ENCODE assay signal across 12 cellular contexts in genomic region chr13:98026457-98026857, GRCh38.
A peak's percentile ranks its signal among the peaks of the same experiment; 100 is the strongest.
DNase-seq lines count a peak whose midpoint lies in the region; ATAC-seq and TF ChIP-seq lines count a peak whose summit lies in the region.
"Had no signal": no experiment of that assay in that cellular context is flagged by ENCODE, and none has a peak within 500 bp of the region (broad histone marks: within the 10 kb centered on the region; RNA-seq: fewer than 3 reads in every experiment).

No MANE protein-coding gene starts in this region.

- H3K4me3 Mint-ChIP-seq in endodermal cell, result no peak overlapping the region
- H3K4me3 Mint-ChIP-seq: activated CD4-positive, alpha-beta memory T cell treated with anti-CD3 and anti-CD28 coated beads, Interleukin-2, amount 10 ng/mL, durations not matched to agents 7 days and 5 days; stimulated activated naive CD8-positive, alpha-beta T cell treated with anti-CD3 and anti-CD28 coated beads, Interleukin-15, amount 100 ng/mL, for 72 hours had no signal

- H3K36me3 ChIP-seq in DND-41 (ENCODE audit: insufficient read depth, low read length), result peaks cover 28% of the 10 kb centered on the region
- H3K36me3 ChIP-seq in endodermal cell (ENCODE audit: control insufficient read depth, insufficient read depth, low read length), result peaks cover 27% of the 10 kb centered on the region

- H3K27ac ChIP-seq in DND-41 (ENCODE audit: low read length), result no peak overlapping the region
- H3K27ac ChIP-seq in endodermal cell (ENCODE audit: low read depth, low read length), result no peak overlapping the region
- H3K27ac ChIP-seq: brain microvascular endothelial cell had no signal

- H3K27me3 ChIP-seq in DND-41 (ENCODE audit: insufficient read depth, low read length, poor library complexity), result no peaks in the 10 kb centered on the region
- H3K27me3 ChIP-seq in endodermal cell (ENCODE audit: control insufficient read depth, insufficient read depth, low read length, poor library complexity, severe bottlenecking), result no peaks in the 10 kb centered on the region
- H3K27me3 ChIP-seq: brain microvascular endothelial cell had no signal

- H3K9ac ChIP-seq in DND-41 (ENCODE audit: low read depth, low read length) (no peak overlapping the region), endodermal cell (ENCODE audit: extremely low read depth, low read length, poor library complexity, severe bottlenecking) (no peak overlapping the region)

- no peaks in the 10 kb centered on the region for H3K4me1 ChIP-seq in DND-41 (ENCODE audit: insufficient read depth, low read length)
- peaks cover 2% of the 10 kb centered on the region for H3K4me1 ChIP-seq in endodermal cell (ENCODE audit: control insufficient read depth, insufficient read depth, low read length)

- H4K20me1 ChIP-seq in DND-41 (ENCODE audit: insufficient read depth, low read length), result no peaks in the 10 kb centered on the region

- WGBS in endodermal cell (ENCODE audit: insufficient coverage in 1 of 2, insufficient read length in 1 of 2), 2 experiments, result 89% methylated on average over 3 of the region's 3 CpGs; no CpG with 5 or more reads in 1 of the 2 experiments

- no peak overlapping the region for H2AFZ ChIP-seq in DND-41 (ENCODE audit: low read depth, low read length)

- H3K4me1 Mint-ChIP-seq in endodermal cell, result peaks cover 29% of the 10 kb centered on the region
- H3K4me1 Mint-ChIP-seq: activated CD4-positive, alpha-beta memory T cell treated with anti-CD3 and anti-CD28 coated beads, Interleukin-2, amount 10 ng/mL, durations not matched to agents 7 days and 5 days; stimulated activated naive CD8-positive, alpha-beta T cell treated with anti-CD3 and anti-CD28 coated beads, Interleukin-15, amount 100 ng/mL, for 72 hours had no signal

- no peaks in the 10 kb centered on the region for H3K27me3 Mint-ChIP-seq in endodermal cell (ENCODE audit: insufficient read depth)
- H3K27me3 Mint-ChIP-seq: stimulated activated naive CD8-positive, alpha-beta T cell treated with anti-CD3 and anti-CD28 coated beads, Interleukin-15, amount 100 ng/mL, for 72 hours had no signal

- no peak overlapping the region for H3K27ac Mint-ChIP-seq in endodermal cell
- H3K27ac Mint-ChIP-seq: activated CD4-positive, alpha-beta memory T cell treated with anti-CD3 and anti-CD28 coated beads, Interleukin-2, amount 10 ng/mL, durations not matched to agents 7 days and 5 days; stimulated activated naive CD8-positive, alpha-beta T cell treated with anti-CD3 and anti-CD28 coated beads, Interleukin-15, amount 100 ng/mL, for 72 hours had no signal

- ATAC-seq in DND-41 (ENCODE audit: insufficient read depth, low read depth) (peak; percentile 21; the same call in 1 of the 3 replicates), HG02678 (IDR thresholded peaks at IDR 0.05; ENCODE audit: unreplicated experiment) (no peak), GM18517 (IDR thresholded peaks at IDR 0.05; ENCODE audit: unreplicated experiment) (no peak), GM19467 (IDR thresholded peaks at IDR 0.05; ENCODE audit: unreplicated experiment) (no peak)
- ATAC-seq: stimulated activated naive CD8-positive, alpha-beta T cell treated with anti-CD3 and anti-CD28 coated beads, Interleukin-15, amount 100 ng/mL, for 72 hours had no signal

- peaks cover 20% of the 10 kb centered on the region for H3K36me3 Mint-ChIP-seq in endodermal cell (ENCODE audit: low read depth)

- no peak for TF ChIP-seq CTCF in DND-41 (IDR thresholded peaks at IDR 0.05; ENCODE audit: borderline replicate concordance, extremely low read depth, low read length, poor library complexity, severe bottlenecking)
- no peak for TF ChIP-seq CTCF in endodermal cell (conservative IDR thresholded peaks at IDR 0.05)

- H3K9me3 ChIP-seq in DND-41 (ENCODE audit: insufficient read depth, low read length, severe bottlenecking) (no peaks in the 10 kb centered on the region), endodermal cell (ENCODE audit: control insufficient read depth, low read length) (no peaks in the 10 kb centered on the region)

- no peak for DNase-seq in DND-41
- peak; percentile 33 for DNase-seq in HuH-7.5 (ENCODE audit: low spot score)
- DNase-seq in endodermal cell, result peak; percentile 71
- DNase-seq in lung microvascular endothelial cell (ENCODE audit: low read depth in 2 of 2), result peak; percentile 25 to 55
- DNase-seq in NCI-H774 (lab: John Stamatoyannopoulos, UW), result no peak
- DNase-seq: activated CD4-positive, alpha-beta memory T cell treated with anti-CD3 and anti-CD28 coated beads, Interleukin-2, amount 10 ng/mL, durations not matched to agents 7 days and 5 days; brain microvascular endothelial cell; NCI-H2227 treated with DMSO at 0.1 percent for 48 hours; stimulated activated naive CD8-positive, alpha-beta T cell treated with anti-CD3 and anti-CD28 coated beads, Interleukin-15, amount 100 ng/mL, for 72 hours had no signal

- H3K4me2 ChIP-seq in DND-41 (ENCODE audit: insufficient read depth, low read length), result no peak overlapping the region

- H3K9me3 Mint-ChIP-seq in endodermal cell, result no peaks in the 10 kb centered on the region
- H3K9me3 Mint-ChIP-seq: activated CD4-positive, alpha-beta memory T cell treated with anti-CD3 and anti-CD28 coated beads, Interleukin-2, amount 10 ng/mL, durations not matched to agents 7 days and 5 days; stimulated activated naive CD8-positive, alpha-beta T cell treated with anti-CD3 and anti-CD28 coated beads, Interleukin-15, amount 100 ng/mL, for 72 hours had no signal

- H3K4me3 ChIP-seq in DND-41 (ENCODE audit: low read depth in 1 of 2, low read length in 2 of 2), result no peak overlapping the region
- H3K4me3 ChIP-seq in endodermal cell (ENCODE audit: low read length), result no peak overlapping the region

- no peaks in the 10 kb centered on the region for H3K79me2 ChIP-seq in DND-41 (ENCODE audit: insufficient read depth, low read length)

Comparison
In these comparisons a context has a peak if more than half of its experiments do, and no peak if none do; other contexts are left out.
1. DNase-seq: peak in HuH-7.5 (single experiment), endodermal cell (single experiment) and lung microvascular endothelial cell (2 of 2); none in DND-41 (single experiment) and NCI-H774 (single experiment).